Comparison of ENCODE assay signal across 9 cellular contexts in genomic region chr19:7673995-7674667, GRCh38. TPM values are rescaled to one million over a fixed set of nuclear protein-coding genes. Genes with fewer than 3 reads are reported as not detected.
DNase-seq lines count a peak whose midpoint lies in the region; ATAC-seq and TF ChIP-seq lines count a peak whose summit lies in the region.
"Had no signal": no experiment of that assay in that cellular context is flagged by ENCODE, and none has a peak within 500 bp of the region (broad histone marks: within the 10 kb centered on the region; RNA-seq: fewer than 3 reads in every experiment).

No MANE protein-coding gene starts in this region.

- H3K9me3 ChIP-seq in BLaER1 (peaks cover 7% of the 10 kb centered on the region; the same call in 1 of the 2 replicates), HEK293 (ENCODE audit: control insufficient read depth, insufficient read depth, low read depth, low read length) (no peaks in the 10 kb centered on the region), ascending aorta (no peaks in the 10 kb centered on the region)

- DNase-seq in NOMO-1 treated with DMSO at 0.1 percent for 48 hours (lab: John Stamatoyannopoulos, UW; ENCODE audit: unreplicated experiment) (peak; percentile 93), ascending aorta (ENCODE audit: low spot score in 2 of 2) (peak; percentile 18 to 72), iris pigment epithelial cell (ENCODE audit: low read depth) (peak; percentile 68), ureter (ENCODE audit: low spot score) (peak; percentile 70)

- H3K4me2 ChIP-seq in BLaER1: peak overlapping the region; percentile 32

- TF ChIP-seq CTCF in HEK293 (tag by site-specific recombination; IDR thresholded peaks at IDR 0.05) (no peak), ascending aorta (IDR thresholded peaks at IDR 0.05) (no peak)

- peaks cover 72% of the 10 kb centered on the region for H3K4me1 ChIP-seq in BLaER1
- no peaks in the 10 kb centered on the region for H3K4me1 ChIP-seq in HEK293 (ENCODE audit: control insufficient read depth, insufficient read depth, low read length)
- no peaks in the 10 kb centered on the region for H3K4me1 ChIP-seq in ascending aorta

- H3K27me3 ChIP-seq in BLaER1: peaks cover 14% of the 10 kb centered on the region
- no peaks in the 10 kb centered on the region for H3K27me3 ChIP-seq in ascending aorta

- no peak for ATAC-seq in HG03432 (IDR thresholded peaks at IDR 0.05; ENCODE audit: unreplicated experiment)
- ATAC-seq in GM19328 (IDR thresholded peaks at IDR 0.05; ENCODE audit: unreplicated experiment): no peak

- H3K36me3 ChIP-seq in BLaER1: no peaks in the 10 kb centered on the region
- H3K36me3 ChIP-seq in HEK293 (ENCODE audit: control insufficient read depth in 2 of 2, insufficient read depth in 1 of 2, low read length in 2 of 2): no peaks in the 10 kb centered on the region
- no peaks in the 10 kb centered on the region for H3K36me3 ChIP-seq in ascending aorta

- no peak overlapping the region for H3K9ac ChIP-seq in BLaER1

- POLR2A ChIA-PET in HEK293 (lab: Yijun Ruan, JAX): interaction anchor here (0.7 kb wide), 2 partner anchors 41 to 566 kb away, joined by 4 to 6 read pairs; partner anchors contain the start of gene PCP2

- intact Hi-C loops in ascending aorta (cut with DNase I): no loop called here

- CTCF ChIA-PET in HEK293 (lab: Yijun Ruan, JAX): interaction anchor here (1.5 to 1.7 kb wide), 2 partner anchors 23 to 106 kb away, joined by 5 to 6 read pairs; no protein-coding TSS in a partner anchor

- H3K4me3 ChIP-seq in BLaER1 (no peak overlapping the region), HEK293 (ENCODE audit: low read depth, low read length) (no peak overlapping the region), ascending aorta (no peak overlapping the region)

- H3K27ac ChIP-seq in BLaER1 (no peak overlapping the region), HEK293 (ENCODE audit: extremely low read depth, low read depth, low read length) (no peak overlapping the region), ascending aorta (no peak overlapping the region)

- H4K20me1 ChIP-seq in BLaER1: peaks cover 20% of the 10 kb centered on the region

TF ChIP-seq in HEK293, 187 proteins besides CTCF, POLR2A, EP300 and RAD21 (continues in another document):
- TF ChIP-seq ZNF768 (tag by site-specific recombination; IDR thresholded peaks at IDR 0.05) (no peak), ZNF426 (tag by site-specific recombination; IDR thresholded peaks at IDR 0.05) (no peak), HOXD13 (CRISPR knock-in tag; IDR thresholded peaks at IDR 0.05; ENCODE audit: borderline replicate concordance) (no peak), ZNF391 (tag by site-specific recombination; IDR thresholded peaks at IDR 0.05; ENCODE audit: borderline replicate concordance, low read depth) (no peak), ZNF350 (tag by site-specific recombination; IDR thresholded peaks at IDR 0.05) (peak; percentile 88), ZNF24 (tag by site-specific recombination; IDR thresholded peaks at IDR 0.05) (no peak), ZNF214 (tag by site-specific recombination; IDR thresholded peaks at IDR 0.05; ENCODE audit: borderline replicate concordance) (no peak), ZNF37A (tag by site-specific recombination; IDR thresholded peaks at IDR 0.05) (no peak), ZNF335 (tag by site-specific recombination; conservative IDR thresholded peaks at IDR 0.05) (0 out of 2 replicates have a peak, but pooled peaks have one; percentile 19), HOXC10 (CRISPR knock-in tag; IDR thresholded peaks at IDR 0.05) (no peak), KLF16 (tag by site-specific recombination; IDR thresholded peaks at IDR 0.05) (no peak), TCF7L2 (IDR thresholded peaks at IDR 0.05; ENCODE audit: borderline replicate concordance, low read depth, low read length) (no peak), ZNF558 (tag by site-specific recombination; IDR thresholded peaks at IDR 0.05) (no peak), ZNF654 (tag by site-specific recombination; IDR thresholded peaks at IDR 0.05; ENCODE audit: low read depth) (no peak), FEZF1 (tag by site-specific recombination; IDR thresholded peaks at IDR 0.05) (peak; percentile 59), ZNF529 (tag by site-specific recombination; IDR thresholded peaks at IDR 0.05; ENCODE audit: insufficient replicate concordance) (no peak), ZNF785 (tag by site-specific recombination; IDR thresholded peaks at IDR 0.05) (no peak), HOXA7 (CRISPR knock-in tag; IDR thresholded peaks at IDR 0.05; ENCODE audit: borderline replicate concordance) (no peak), ZNF621 (tag by site-specific recombination; IDR thresholded peaks at IDR 0.05) (peak; percentile 75; the same call in 1 of the 2 replicates), ZNF530 (tag by site-specific recombination; IDR thresholded peaks at IDR 0.05; ENCODE audit: low read depth) (no peak), ZIC2 (tag by site-specific recombination; IDR thresholded peaks at IDR 0.05) (no peak), ZBTB8A (tag by site-specific recombination; IDR thresholded peaks at IDR 0.05) (no peak), SETDB1 (IDR thresholded peaks at IDR 0.05; ENCODE audit: insufficient read length, low read length) (peak; percentile 67), ZNF211 (tag by site-specific recombination; IDR thresholded peaks at IDR 0.05; ENCODE audit: low read depth) (no peak), ZNF830 (tag by site-specific recombination; IDR thresholded peaks at IDR 0.05; ENCODE audit: low read depth) (no peak), KLF1 (tag by site-specific recombination; IDR thresholded peaks at IDR 0.05) (no peak), AEBP2 (tag by site-specific recombination; IDR thresholded peaks at IDR 0.05; ENCODE audit: borderline replicate concordance) (no peak), OSR2 (tag by site-specific recombination; IDR thresholded peaks at IDR 0.05) (no peak), ZBTB20 (tag by site-specific recombination; IDR thresholded peaks at IDR 0.05) (peak; percentile 54; the same call in 1 of the 2 replicates), SP2 (tag by site-specific recombination; IDR thresholded peaks at IDR 0.05) (peak; percentile 67), TRIM28 (IDR thresholded peaks at IDR 0.05; ENCODE audit: borderline replicate concordance, low read length) (no peak), KLF8 (tag by site-specific recombination; IDR thresholded peaks at IDR 0.05) (no peak), ZNF354C (tag by site-specific recombination; IDR thresholded peaks at IDR 0.05; ENCODE audit: borderline replicate concordance, low read depth) (no peak), ZNF280D (tag by site-specific recombination; IDR thresholded peaks at IDR 0.05) (no peak), PBX3 (CRISPR knock-in tag; IDR thresholded peaks at IDR 0.05) (no peak)

RNA-seq across cellular contexts. Expression of gene MCEMP1, which starts 2.8 kb away (rescaled TPM):
- total RNA-seq in ascending aorta: not detected
- total RNA-seq in ureter: not detected
- total RNA-seq: dermis microvascular lymphatic vessel endothelial cell had no signal

RNA-seq across cellular contexts. Expression of gene RETN, which starts 5.3 kb away (rescaled TPM):
- total RNA-seq in ascending aorta: not detected
- total RNA-seq in ureter: not detected
- total RNA-seq: dermis microvascular lymphatic vessel endothelial cell had no signal

RNA-seq across cellular contexts. Expression of gene TRAPPC5, which starts 6.5 kb away (rescaled TPM):
- total RNA-seq in ascending aorta: 166 TPM
- total RNA-seq in ureter: 80.8 TPM

RNA-seq across cellular contexts. Expression of gene FCER2, which starts 27.8 kb away (rescaled TPM):
- not detected for total RNA-seq in ascending aorta
- not detected for total RNA-seq in ureter
- total RNA-seq: dermis microvascular lymphatic vessel endothelial cell had no signal

RNA-seq across cellular contexts. Expression of gene STXBP2, which starts 37.2 kb away (rescaled TPM):
- total RNA-seq in ascending aorta (26.6 TPM), ureter (122 TPM)
